In genomic region chr7:95046494-95047240, GRCh38 we compare ENCODE assay signal across 13 cellular contexts.
DNase-seq lines count a peak whose midpoint lies in the region; ATAC-seq and TF ChIP-seq lines count a peak whose summit lies in the region.
"Had no signal": no experiment of that assay in that cellular context is flagged by ENCODE, and none has a peak within 500 bp of the region (broad histone marks: within the 10 kb centered on the region; RNA-seq: fewer than 3 reads in every experiment).

No MANE protein-coding gene starts in this region.

- no peak for ATAC-seq in HG03457 (IDR thresholded peaks at IDR 0.05; ENCODE audit: unreplicated experiment)

- H3K4me1 ChIP-seq in ectodermal cell (ENCODE audit: control insufficient read depth, insufficient read depth, low read length): peaks cover 6% of the 10 kb centered on the region

- no peaks in the 10 kb centered on the region for H3K9me3 ChIP-seq in ectodermal cell (ENCODE audit: control insufficient read depth, low read length)
- H3K9me3 ChIP-seq: ovary had no signal

- H3K27ac Mint-ChIP-seq in endothelial cell (ENCODE audit: unreplicated experiment): no peak overlapping the region

- H3K27me3 Mint-ChIP-seq in endothelial cell (ENCODE audit: unreplicated experiment): peaks cover 2% of the 10 kb centered on the region

- DNase-seq in NCI-H2227 treated with DMSO at 0.1 percent for 48 hours (lab: John Stamatoyannopoulos, UW) (peak; percentile 20), NCI-H2227 (lab: John Stamatoyannopoulos, UW; ENCODE audit: unreplicated experiment) (no peak), NCI-H2107 treated with DMSO at 0.1 percent for 48 hours (lab: John Stamatoyannopoulos, UW; ENCODE audit: unreplicated experiment) (peak; percentile 90), substantia nigra (lab: John Stamatoyannopoulos, UW) (peak in 12 of 49 donors; percentile 1 to 49 (median 7)), RKO (ENCODE audit: low spot score) (no peak), endothelial cell (ENCODE audit: low spot score) (no peak)
- DNase-seq: activated CD4-positive, alpha-beta T cell treated with anti-CD3 and anti-CD28 coated beads for 1 hour; activated T-cell treated with anti-CD3 and anti-CD28 coated beads, Interleukin-2, amount 50 U/mL, for 48 hours; Kasumi-1; NCI-H524 treated with DMSO at 0.1 percent for 48 hours; ovary had no signal

- no peaks in the 10 kb centered on the region for H3K36me3 ChIP-seq in ectodermal cell (ENCODE audit: control insufficient read depth, insufficient read depth, low read length)
- H3K36me3 ChIP-seq: ovary had no signal

- H3K4me3 ChIP-seq in ectodermal cell (ENCODE audit: insufficient read depth, low read depth, low read length): no peak overlapping the region
- H3K4me3 ChIP-seq: ovary had no signal

- H3K4me3 Mint-ChIP-seq in endothelial cell (ENCODE audit: unreplicated experiment): no peak overlapping the region

- H3K27ac ChIP-seq in ectodermal cell (ENCODE audit: insufficient read depth, low read depth, low read length, poor library complexity, severe bottlenecking): peak overlapping the region; percentile 64
- peak overlapping the region; percentile 84 for H3K27ac ChIP-seq in substantia nigra (ENCODE audit: low read depth, low read length, poor library complexity, severe bottlenecking)
- H3K27ac ChIP-seq: ovary had no signal

- no peaks in the 10 kb centered on the region for H3K9me3 Mint-ChIP-seq in endothelial cell (ENCODE audit: unreplicated experiment)

- no peak for TF ChIP-seq CTCF in endothelial cell (IDR thresholded peaks at IDR 0.05; ENCODE audit: unreplicated experiment)

- 70 to 71% methylated on average over 5 to 6 of the region's 7 CpGs for WGBS in ectodermal cell, 2 experiments

- H3K27me3 ChIP-seq in ectodermal cell (ENCODE audit: control insufficient read depth, insufficient read depth, low read length, poor library complexity, severe bottlenecking): no peaks in the 10 kb centered on the region
- H3K27me3 ChIP-seq: ovary had no signal

- no peaks in the 10 kb centered on the region for H3K36me3 Mint-ChIP-seq in endothelial cell (ENCODE audit: low read depth, unreplicated experiment)

- peaks cover 11% of the 10 kb centered on the region for H3K4me1 Mint-ChIP-seq in endothelial cell (ENCODE audit: unreplicated experiment)

Comparison
In these comparisons a context has a peak if more than half of its experiments do, and no peak if none do; other contexts are left out.
1. DNase-seq: peak in NCI-H2227 treated with DMSO at 0.1 percent for 48 hours (single experiment) and NCI-H2107 treated with DMSO at 0.1 percent for 48 hours (single experiment); none in NCI-H2227 (single experiment), RKO (single experiment) and endothelial cell (single experiment).